Comparison of ENCODE assay signal across 1 cellular context in genomic region chr6:41679696-41680095, GRCh38.
TF ChIP-seq lines count a peak whose summit lies in the region.

No MANE protein-coding gene starts in this region.

TF ChIP-seq in GM23338, 12 proteins besides CTCF, POLR2A, EP300 and RAD21 (continued from another document):
- TF ChIP-seq ZNF462 (CRISPR knock-in tag; IDR thresholded peaks at IDR 0.05), result no peak
- TF ChIP-seq EZH2phosphoT487 (IDR thresholded peaks at IDR 0.05; ENCODE audit: unreplicated experiment), result no peak
